8 cellular contexts compared by ENCODE assay signal in the genomic region with DNA sequence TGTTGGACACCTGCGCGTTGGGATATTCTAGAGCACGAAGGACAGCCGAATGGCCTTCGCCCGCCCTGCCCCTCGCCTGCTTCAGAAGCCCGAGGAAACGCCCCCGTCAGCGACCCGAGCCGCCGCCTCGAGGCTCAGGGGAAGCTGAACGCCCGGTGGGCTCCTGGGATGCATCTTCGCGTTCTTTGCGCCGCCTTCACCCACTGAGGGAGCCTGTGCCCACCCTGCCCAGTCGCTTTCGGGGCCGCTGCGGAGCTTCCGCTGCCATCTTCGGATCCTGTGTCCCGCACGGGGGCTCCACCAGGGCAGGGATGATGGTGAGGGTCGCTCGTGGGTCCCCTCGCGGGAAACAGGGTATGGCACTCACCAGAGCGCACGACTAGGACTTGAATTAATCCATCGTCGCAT.
A peak's percentile ranks its signal among the peaks of the same experiment; 100 is the strongest.
DNase-seq lines count a peak whose midpoint lies in the region; ATAC-seq and TF ChIP-seq lines count a peak whose summit lies in the region.
"Not testable (repeated sequence)": the region's sequence is repeated elsewhere in the genome, so short reads cannot be mapped to it uniquely, and the experiment has no call there.

No MANE protein-coding gene starts in this region.

- intact Hi-C loops in activated naive CD4-positive, alpha-beta T cell treated with anti-CD3 and anti-CD28 coated beads for 36 hours (cut with micrococcal nuclease); right cardiac atrium (cut with DNase I); posterior vena cava (cut with DNase I): not testable (repeated sequence)

- not testable (repeated sequence) for H3K9ac ChIP-seq in GM23248; subcutaneous abdominal adipose tissue (ENCODE audit: low read length in 5 of 5)

- peaks cover 10% of the 10 kb centered on the region for H3K27me3 Mint-ChIP-seq in activated naive CD4-positive, alpha-beta T cell treated with anti-CD3 and anti-CD28 coated beads for 36 hours (ENCODE audit: low read depth)

- H3K36me3 Mint-ChIP-seq in activated naive CD4-positive, alpha-beta T cell treated with anti-CD3 and anti-CD28 coated beads for 36 hours (ENCODE audit: low read depth), result not testable (repeated sequence)

- CTCF ChIA-PET in activated naive CD4-positive, alpha-beta T cell treated with anti-CD3 and anti-CD28 coated beads for 36 hours (lab: Charles Lee), result not testable (repeated sequence)

- H3K4me3 Mint-ChIP-seq in activated naive CD4-positive, alpha-beta T cell treated with anti-CD3 and anti-CD28 coated beads for 36 hours, result peak overlapping the region; percentile 58

- H3K27ac ChIP-seq in GM23248; coronary artery; right cardiac atrium (ENCODE audit: low read length); subcutaneous abdominal adipose tissue (ENCODE audit: low read depth, low read length): not testable (repeated sequence)

- in situ Hi-C loops in GM23248 (cut with MboI), result not testable (repeated sequence)

- H3K4me1 ChIP-seq in BE2C; GM23248 (ENCODE audit: insufficient read depth); right cardiac atrium (ENCODE audit: control insufficient read depth, insufficient read depth, low read length); subcutaneous abdominal adipose tissue (ENCODE audit: control insufficient read depth in 5 of 5, insufficient read depth in 5 of 5, low read length in 5 of 5): not testable (repeated sequence)

- WGBS in GM23248 (ENCODE audit: low coverage in 1 of 2, low lambda C conversion rate in 2 of 2, missing lambda C conversion rate in 2 of 2), 2 experiments, result 2 to 7% methylated on average over 22 to 33 of the region's 37 CpGs
- WGBS in right cardiac atrium, result under 1% methylated on average over 34 of the region's 37 CpGs

- H3F3A ChIP-seq in GM23248 (ENCODE audit: insufficient read depth), result not testable (repeated sequence)

- not testable (repeated sequence) for H3K27ac Mint-ChIP-seq in activated naive CD4-positive, alpha-beta T cell treated with anti-CD3 and anti-CD28 coated beads for 36 hours

- H3K9me3 Mint-ChIP-seq in activated naive CD4-positive, alpha-beta T cell treated with anti-CD3 and anti-CD28 coated beads for 36 hours, result not testable (repeated sequence)

- ATAC-seq in right cardiac atrium, result peak; percentile 32 to 43

- H3K27me3 ChIP-seq in BE2C; GM23248 (replicated peaks; ENCODE audit: insufficient read depth); right cardiac atrium (ENCODE audit: control insufficient read depth, insufficient read depth); subcutaneous abdominal adipose tissue (ENCODE audit: control insufficient read depth in 5 of 5, insufficient read depth in 4 of 5, low read length in 5 of 5): not testable (repeated sequence)

- TF ChIP-seq CTCF in BE2C (IDR thresholded peaks at IDR 0.05; ENCODE audit: low read depth, low read length); WI38 (IDR thresholded peaks at IDR 0.05; ENCODE audit: low read depth, low read length); coronary artery (IDR thresholded peaks at IDR 0.05): not testable (repeated sequence)

- not testable (repeated sequence) for H4K20me1 ChIP-seq in GM23248 (ENCODE audit: insufficient read depth)

- H2AFZ ChIP-seq in GM23248, result peak overlapping the region; percentile 77

- H3K4me2 ChIP-seq in GM23248 (ENCODE audit: unreplicated experiment), result not testable (repeated sequence)

- H3K4me1 Mint-ChIP-seq in activated naive CD4-positive, alpha-beta T cell treated with anti-CD3 and anti-CD28 coated beads for 36 hours (ENCODE audit: low read depth), result not testable (repeated sequence)

- H3K4me3 ChIP-seq in BE2C (ENCODE audit: low read depth, low read length), result peak overlapping the region; percentile 23
- H3K4me3 ChIP-seq in GM23248, result peak overlapping the region; percentile 52
- H3K4me3 ChIP-seq in WI38 (ENCODE audit: low read depth, low read length), result 0 out of 2 replicates have a peak overlapping the region, but pooled peaks have one; percentile 14
- peak overlapping the region; percentile 65 for H3K4me3 ChIP-seq in coronary artery
- H3K4me3 ChIP-seq in right cardiac atrium (ENCODE audit: low read length), result peak overlapping the region; percentile 60
- peak overlapping the region in 3 of 5 donors; percentile 27 to 50 (median 29) for H3K4me3 ChIP-seq in subcutaneous abdominal adipose tissue (ENCODE audit: low read depth in 1 of 5, low read length in 5 of 5)

- DNase-seq in BE2C; activated naive CD4-positive, alpha-beta T cell treated with anti-CD3 and anti-CD28 coated beads for 36 hours; coronary artery (ENCODE audit: low spot score): not testable (repeated sequence)
- peak; percentile 2 for DNase-seq in GM23248
- DNase-seq in right cardiac atrium, result peak in 2 of 3 donors; percentile 43 to 51
- peak; percentile 67 for DNase-seq in posterior vena cava (ENCODE audit: low spot score)

- H3K9me3 ChIP-seq in BE2C; GM23248 (ENCODE audit: low read depth); right cardiac atrium (ENCODE audit: control insufficient read depth, low read length); subcutaneous abdominal adipose tissue (ENCODE audit: control insufficient read depth in 5 of 5, low read length in 5 of 5): not testable (repeated sequence)

- H3K79me2 ChIP-seq in GM23248 (ENCODE audit: insufficient read depth), result not testable (repeated sequence)

- H3K36me3 ChIP-seq in BE2C; GM23248 (ENCODE audit: low read depth); subcutaneous abdominal adipose tissue (ENCODE audit: control insufficient read depth in 5 of 5, insufficient read depth in 5 of 5, low read length in 5 of 5): not testable (repeated sequence)

- H3K9me2 ChIP-seq in GM23248 (ENCODE audit: insufficient read depth), result not testable (repeated sequence)

Comparison
In these comparisons a context has a peak if more than half of its experiments do, and no peak if none do; other contexts are left out.
1. H3K4me3 ChIP-seq: peak in every context shown above with its lines; median percentile 65 in coronary artery; 60 in right cardiac atrium; 52 in GM23248; 29 in subcutaneous abdominal adipose tissue; 23 in BE2C; 14 in WI38.